ENCODE assay signal across 7 cellular contexts in genomic region chr5:168578506-168579205, GRCh38. TPM values are rescaled to one million over a fixed set of nuclear protein-coding genes. Genes with fewer than 3 reads are reported as not detected.
DNase-seq lines count a peak whose midpoint lies in the region; ATAC-seq, FAIRE-seq and TF ChIP-seq lines count a peak whose summit lies in the region.

No MANE protein-coding gene starts in this region.

- H3K27ac ChIP-seq in left ventricle myocardium inferior (replicated peaks): peak overlapping the region; percentile 97
- peak overlapping the region; percentile 95 to 99 (median 97) for H3K27ac ChIP-seq in sigmoid colon

- H3K4me1 Mint-ChIP-seq in activated T-helper 1 cell treated with anti-CD3 and anti-CD28 coated beads, Interleukin-12 subunit alpha, Interleukin-12 subunit beta, Interleukin-2, Interleukin-4 antibody, amounts not matched to agents 30 ng/mL and 10 ng/mL and 1 ng/mL, durations not matched to agents 14 hours and 24 hours and 36 hours (ENCODE audit: low read depth): peaks cover 46% of the 10 kb centered on the region

- no peak for DNase-seq in GM12892 (ENCODE audit: insufficient read length)
- no peak for DNase-seq in Jurkat, Clone E6-1 (ENCODE audit: low read depth, low spot score)
- DNase-seq in activated T-helper 1 cell treated with anti-CD3 and anti-CD28 coated beads, Interleukin-12 subunit alpha, Interleukin-12 subunit beta, Interleukin-2, Interleukin-4 antibody, amounts not matched to agents 30 ng/mL and 10 ng/mL and 1 ng/mL, durations not matched to agents 14 hours and 24 hours and 36 hours (ENCODE audit: low spot score): peak; percentile 1
- no peak for DNase-seq in left ventricle myocardium inferior
- peak; percentile 63 for DNase-seq in sigmoid colon
- DNase-seq in NCI-H1436 treated with DMSO at 0.1 percent for 48 hours (lab: John Stamatoyannopoulos, UW): no peak

- peak; percentile 44 for FAIRE-seq in GM12892 (lab: Jason Lieb, UNC)

- peak overlapping the region; percentile 93 for H3K4me3 ChIP-seq in Jurkat, Clone E6-1 (ENCODE audit: low read length)
- peak overlapping the region; percentile 97 for H3K4me3 ChIP-seq in left ventricle myocardium inferior
- H3K4me3 ChIP-seq in sigmoid colon: peak overlapping the region; percentile 74 to 94 (median 89)

- ATAC-seq in GM21717 (IDR thresholded peaks at IDR 0.05; ENCODE audit: unreplicated experiment): peak; percentile 15

- peaks cover 18% of the 10 kb centered on the region for H3K36me3 Mint-ChIP-seq in activated T-helper 1 cell treated with anti-CD3 and anti-CD28 coated beads, Interleukin-12 subunit alpha, Interleukin-12 subunit beta, Interleukin-2, Interleukin-4 antibody, amounts not matched to agents 30 ng/mL and 10 ng/mL and 1 ng/mL, durations not matched to agents 14 hours and 24 hours and 36 hours (ENCODE audit: low read depth)

- peak overlapping the region; percentile 91 for H3K27ac Mint-ChIP-seq in activated T-helper 1 cell treated with anti-CD3 and anti-CD28 coated beads, Interleukin-12 subunit alpha, Interleukin-12 subunit beta, Interleukin-2, Interleukin-4 antibody, amounts not matched to agents 30 ng/mL and 10 ng/mL and 1 ng/mL, durations not matched to agents 14 hours and 24 hours and 36 hours

- H3K36me3 ChIP-seq in left ventricle myocardium inferior: no peaks in the 10 kb centered on the region
- H3K36me3 ChIP-seq in sigmoid colon: no peaks in the 10 kb centered on the region

- H3K27me3 Mint-ChIP-seq in activated T-helper 1 cell treated with anti-CD3 and anti-CD28 coated beads, Interleukin-12 subunit alpha, Interleukin-12 subunit beta, Interleukin-2, Interleukin-4 antibody, amounts not matched to agents 30 ng/mL and 10 ng/mL and 1 ng/mL, durations not matched to agents 14 hours and 24 hours and 36 hours (ENCODE audit: insufficient read depth): peaks cover 3% of the 10 kb centered on the region

- 0% methylated on average over 32 of the region's 32 CpGs for WGBS in sigmoid colon, 2 donors

- intact Hi-C loops in activated T-helper 1 cell treated with anti-CD3 and anti-CD28 coated beads, Interleukin-12 subunit alpha, Interleukin-12 subunit beta, Interleukin-2, Interleukin-4 antibody, amounts not matched to agents 30 ng/mL and 10 ng/mL and 1 ng/mL, durations not matched to agents 14 hours and 24 hours and 36 hours (cut with micrococcal nuclease): loop anchor here (1.0 to 5.0 kb wide), 7 partner anchors 51 to 1227 kb away; partner anchors contain the start of genes DOCK2, FBLL1, RARS1 and SPDL1
- intact Hi-C loops in left ventricle myocardium inferior (cut with micrococcal nuclease): loop anchor here (10.0 kb wide), 1 partner anchor 84 kb away; no protein-coding TSS in a partner anchor
- intact Hi-C loops in sigmoid colon (cut with DNase I): loop anchor here (2.0 to 5.0 kb wide), 2 partner anchors 92 to 1004 kb away; partner anchors contain the start of genes RARS1 and SPDL1

- no peak for TF ChIP-seq CTCF in left ventricle myocardium inferior (IDR thresholded peaks at IDR 0.05; ENCODE audit: borderline replicate concordance)
- TF ChIP-seq CTCF in sigmoid colon (IDR thresholded peaks at IDR 0.05): no peak

- TF ChIP-seq POLR2A in GM12892 (IDR thresholded peaks at IDR 0.05; ENCODE audit: low read depth, low read length) (no peak), sigmoid colon (IDR thresholded peaks at IDR 0.05) (peak in 1 of 2 donors; percentile 22)

- peak overlapping the region; percentile 97 for H3K4me3 Mint-ChIP-seq in activated T-helper 1 cell treated with anti-CD3 and anti-CD28 coated beads, Interleukin-12 subunit alpha, Interleukin-12 subunit beta, Interleukin-2, Interleukin-4 antibody, amounts not matched to agents 30 ng/mL and 10 ng/mL and 1 ng/mL, durations not matched to agents 14 hours and 24 hours and 36 hours

- H3K27me3 ChIP-seq in left ventricle myocardium inferior (ENCODE audit: low read depth) (no peaks in the 10 kb centered on the region), sigmoid colon (no peaks in the 10 kb centered on the region)

- H3K4me1 ChIP-seq in left ventricle myocardium inferior: peaks cover 56% of the 10 kb centered on the region
- peaks cover 0 to 46% (median 15%) of the 10 kb centered on the region in 4 donors for H3K4me1 ChIP-seq in sigmoid colon

- H3K9me3 Mint-ChIP-seq in activated T-helper 1 cell treated with anti-CD3 and anti-CD28 coated beads, Interleukin-12 subunit alpha, Interleukin-12 subunit beta, Interleukin-2, Interleukin-4 antibody, amounts not matched to agents 30 ng/mL and 10 ng/mL and 1 ng/mL, durations not matched to agents 14 hours and 24 hours and 36 hours: no peaks in the 10 kb centered on the region

- H3K9me3 ChIP-seq in left ventricle myocardium inferior (replicated peaks) (no peaks in the 10 kb centered on the region), sigmoid colon (no peaks in the 10 kb centered on the region)

- TF ChIP-seq EP300 in sigmoid colon (IDR thresholded peaks at IDR 0.05): no peak

RNA-seq across cellular contexts. Expression of gene PANK3, which starts 0.5 kb away (rescaled TPM):
- polyA plus RNA-seq in GM12892 (2012; ENCODE audit: missing spikeins): 22.3 TPM
- polyA plus RNA-seq in Jurkat, Clone E6-1 (2012; ENCODE audit: insufficient read depth, insufficient read length): 29.5 TPM
- 71.4 and 81.5 TPM in 2 replicates for total RNA-seq in activated T-helper 1 cell treated with anti-CD3 and anti-CD28 coated beads, Interleukin-12 subunit alpha, Interleukin-12 subunit beta, Interleukin-2, Interleukin-4 antibody, amounts not matched to agents 30 ng/mL and 10 ng/mL and 1 ng/mL, durations not matched to agents 14 hours and 24 hours and 36 hours
- total RNA-seq in left ventricle myocardium inferior (26.3 TPM), sigmoid colon (10 to 100 TPM; 24.4 to 34.9 (median 30.9) TPM)
- 10 to 100 TPM; 17.4 to 40.9 (median 21.4) TPM for polyA plus RNA-seq in sigmoid colon

RNA-seq across cellular contexts. Expression of gene FBLL1, which starts 49.6 kb away (rescaled TPM):
- 0.23 TPM for polyA plus RNA-seq in GM12892 (2012; ENCODE audit: missing spikeins)
- polyA plus RNA-seq in Jurkat, Clone E6-1 (2012; ENCODE audit: insufficient read depth, insufficient read length): not detected
- 0.13 TPM in 1 of 2 replicates, not detected in the other for total RNA-seq in activated T-helper 1 cell treated with anti-CD3 and anti-CD28 coated beads, Interleukin-12 subunit alpha, Interleukin-12 subunit beta, Interleukin-2, Interleukin-4 antibody, amounts not matched to agents 30 ng/mL and 10 ng/mL and 1 ng/mL, durations not matched to agents 14 hours and 24 hours and 36 hours
- not detected for total RNA-seq in left ventricle myocardium inferior
- total RNA-seq in sigmoid colon: 1 to 10 TPM in 1 of 4 donors, under 1 TPM in 2, not detected in 1; 0.41 to 2.1 (median 0.83) TPM
- polyA plus RNA-seq in sigmoid colon: under 1 TPM in 2 of 3 donors, not detected in 1; 0.57 to 0.60 TPM

Comparison
In these comparisons a context has a peak if more than half of its experiments do, and no peak if none do; other contexts are left out.
1. DNase-seq: peak in activated T-helper 1 cell treated with anti-CD3 and anti-CD28 coated beads, Interleukin-12 subunit alpha, Interleukin-12 subunit beta, Interleukin-2, Interleukin-4 antibody, amounts not matched to agents 30 ng/mL and 10 ng/mL and 1 ng/mL, durations not matched to agents 14 hours and 24 hours and 36 hours (single experiment) and sigmoid colon (single experiment); none in GM12892 (single experiment), Jurkat, Clone E6-1 (single experiment), left ventricle myocardium inferior (single experiment) and NCI-H1436 treated with DMSO at 0.1 percent for 48 hours (single experiment).
2. Peak in every context shown above with its lines, with median percentiles within 50 percentile points of each other: H3K4me3 ChIP-seq.